In genomic region chr16:87951550-87952538, GRCh38 we compare ENCODE assay signal across 1 cellular context.
TF ChIP-seq lines count a peak whose summit lies in the region.

No MANE protein-coding gene starts in this region.

TF ChIP-seq in A549, 52 proteins besides CTCF, POLR2A, EP300 and RAD21 (continued from another document):
- peak; percentile 82; the same call in 2 of the 3 replicates for TF ChIP-seq BCL3 (IDR thresholded peaks at IDR 0.05)
- TF ChIP-seq CBX8 (IDR thresholded peaks at IDR 0.05), result no peak
- TF ChIP-seq MAZ (IDR thresholded peaks at IDR 0.05; ENCODE audit: borderline replicate concordance, low read depth, low read length), result 0 out of 2 replicates have a peak, but pooled peaks have one; percentile 2
TF ChIP-seq in A549: peak in this region for 4.
